Comparison of ENCODE assay signal across 12 cellular contexts in the genomic region with DNA sequence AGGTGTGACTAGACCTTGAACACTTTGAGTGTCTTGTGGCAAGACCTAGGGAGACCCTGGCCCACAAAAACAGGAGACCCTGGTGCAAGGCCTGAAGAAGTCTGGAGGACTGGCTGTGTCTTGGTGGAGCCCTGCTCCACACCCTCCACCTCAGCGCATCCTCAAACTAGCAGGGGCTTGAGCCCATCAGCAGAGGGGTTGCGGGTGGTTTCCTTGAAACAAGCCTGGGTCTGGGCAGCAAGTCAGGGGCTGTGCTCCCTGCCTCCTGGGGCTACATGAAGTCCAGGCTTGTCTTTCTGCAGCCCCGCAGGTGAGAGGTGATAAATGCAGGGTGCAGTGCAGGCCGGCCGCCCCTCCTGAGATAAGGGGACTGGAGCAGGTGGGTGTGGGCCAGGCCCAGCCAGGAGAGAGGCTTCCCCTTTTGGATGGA. TPM values are rescaled to one million over a fixed set of nuclear protein-coding genes. Genes with fewer than 3 reads are reported as not detected.
DNase-seq lines count a peak whose midpoint lies in the region; ATAC-seq and TF ChIP-seq lines count a peak whose summit lies in the region.
"Had no signal": no experiment of that assay in that cellular context is flagged by ENCODE, and none has a peak within 500 bp of the region (broad histone marks: within the 10 kb centered on the region; RNA-seq: fewer than 3 reads in every experiment).

No MANE protein-coding gene starts in this region.

- H3K4me1 Mint-ChIP-seq in activated CD4-positive, alpha-beta T cell treated with anti-CD3 and anti-CD28 coated beads, Interleukin-2, amount 10 ng/mL, durations not matched to agents 24 days and 14 days = peaks cover 4% of the 10 kb centered on the region
- peaks cover 2% of the 10 kb centered on the region for H3K4me1 Mint-ChIP-seq in activated CD4-positive, alpha-beta T cell treated with anti-CD3 and anti-CD28 coated beads for 36 hours
- H3K4me1 Mint-ChIP-seq in naive B cell = peaks cover 4 to 20% (median 15%) of the 10 kb centered on the region in 3 donors

- H3K27me3 ChIP-seq in breast epithelium = no peaks in the 10 kb centered on the region
- no peaks in the 10 kb centered on the region for H3K27me3 ChIP-seq in subcutaneous abdominal adipose tissue (ENCODE audit: control insufficient read depth in 5 of 5, insufficient read depth in 4 of 5, low read length in 5 of 5)
- H3K27me3 ChIP-seq: ascending aorta had no signal

- TF ChIP-seq POLR2A in breast epithelium (IDR thresholded peaks at IDR 0.05) = no peak

- H3K27ac Mint-ChIP-seq in activated CD4-positive, alpha-beta T cell treated with anti-CD3 and anti-CD28 coated beads, Interleukin-2, amount 10 ng/mL, durations not matched to agents 24 days and 14 days = no peak overlapping the region
- no peak overlapping the region for H3K27ac Mint-ChIP-seq in activated CD4-positive, alpha-beta T cell treated with anti-CD3 and anti-CD28 coated beads for 36 hours
- H3K27ac Mint-ChIP-seq in naive B cell = peak overlapping the region in 1 of 6 donors; percentile 56

- H3K27ac ChIP-seq in breast epithelium (peak overlapping the region in 1 of 2 donors; percentile 11), subcutaneous abdominal adipose tissue (ENCODE audit: low read depth, low read length) (no peak overlapping the region)
- H3K27ac ChIP-seq: A549, ascending aorta had no signal

- peaks cover 38% of the 10 kb centered on the region for H3K27me3 Mint-ChIP-seq in activated CD4-positive, alpha-beta T cell treated with anti-CD3 and anti-CD28 coated beads, Interleukin-2, amount 10 ng/mL, durations not matched to agents 24 days and 14 days
- H3K27me3 Mint-ChIP-seq in activated CD4-positive, alpha-beta T cell treated with anti-CD3 and anti-CD28 coated beads for 36 hours = peaks cover 5% of the 10 kb centered on the region
- peaks cover 15 to 32% (median 21%) of the 10 kb centered on the region in 3 donors for H3K27me3 Mint-ChIP-seq in naive B cell

- H3K4me1 ChIP-seq in breast epithelium = peaks cover 0 to 7% of the 10 kb centered on the region in 2 donors
- peaks cover 0 to 51% (median 45%) of the 10 kb centered on the region in 5 donors for H3K4me1 ChIP-seq in subcutaneous abdominal adipose tissue (ENCODE audit: control insufficient read depth in 5 of 5, insufficient read depth in 5 of 5, low read length in 5 of 5)

- TF ChIP-seq CTCF in breast epithelium (IDR thresholded peaks at IDR 0.05) = no peak
- no peak for TF ChIP-seq CTCF in omental fat pad (IDR thresholded peaks at IDR 0.05)

- no peak for DNase-seq in activated CD4-positive, alpha-beta T cell treated with anti-CD3 and anti-CD28 coated beads, Interleukin-2, amount 10 ng/mL, durations not matched to agents 24 days and 14 days
- no peak for DNase-seq in activated CD4-positive, alpha-beta T cell treated with anti-CD3 and anti-CD28 coated beads for 36 hours
- DNase-seq in breast epithelium (ENCODE audit: low spot score in 2 of 2) (no peak), naive B cell (no peak), NCI-H1930 (lab: John Stamatoyannopoulos, UW) (no peak), SW480 (ENCODE audit: low spot score) (no peak), omental fat pad (ENCODE audit: low spot score) (no peak)
- DNase-seq: DND-41; NK-92 treated with Interleukin-12 subunit alpha and Interleukin-12 subunit beta, amount 100 ng/mL, for 24 hours had no signal

- H3K9me3 Mint-ChIP-seq in activated CD4-positive, alpha-beta T cell treated with anti-CD3 and anti-CD28 coated beads, Interleukin-2, amount 10 ng/mL, durations not matched to agents 24 days and 14 days = no peaks in the 10 kb centered on the region
- H3K9me3 Mint-ChIP-seq in activated CD4-positive, alpha-beta T cell treated with anti-CD3 and anti-CD28 coated beads for 36 hours (ENCODE audit: low read depth) = no peaks in the 10 kb centered on the region
- no peaks in the 10 kb centered on the region for H3K9me3 Mint-ChIP-seq in naive B cell

- H3K36me3 ChIP-seq in breast epithelium = no peaks in the 10 kb centered on the region
- H3K36me3 ChIP-seq in subcutaneous abdominal adipose tissue (ENCODE audit: control insufficient read depth in 5 of 5, insufficient read depth in 5 of 5, low read length in 5 of 5) = peaks cover 0 to 16% (median 9%) of the 10 kb centered on the region in 5 donors

- intact Hi-C loops in activated CD4-positive, alpha-beta T cell treated with anti-CD3 and anti-CD28 coated beads, Interleukin-2, amount 10 ng/mL, durations not matched to agents 24 days and 14 days (cut with micrococcal nuclease) = loop anchor here (10.0 kb wide), 2 partner anchors 178 to 618 kb away; no protein-coding TSS in a partner anchor
- intact Hi-C loops in activated CD4-positive, alpha-beta T cell treated with anti-CD3 and anti-CD28 coated beads for 36 hours (cut with DNase I, micrococcal nuclease) = no loop called here
- intact Hi-C loops in breast epithelium (cut with DNase I; ENCODE audit: low total_unique reads) = loop anchor here (10.0 kb wide), 1 partner anchor 178 kb away; no protein-coding TSS in a partner anchor

- POLR2A ChIA-PET in activated CD4-positive, alpha-beta T cell treated with anti-CD3 and anti-CD28 coated beads for 36 hours (lab: Charles Lee) = no interaction called here

- H3K9me3 ChIP-seq in breast epithelium = peaks cover 0 to under 1% of the 10 kb centered on the region in 2 donors
- peaks cover 0 to 9% (median 7%) of the 10 kb centered on the region in 5 donors for H3K9me3 ChIP-seq in subcutaneous abdominal adipose tissue (ENCODE audit: control insufficient read depth in 5 of 5, low read length in 5 of 5)
- H3K9me3 ChIP-seq: A549, ascending aorta had no signal

- ATAC-seq in activated CD4-positive, alpha-beta T cell treated with anti-CD3 and anti-CD28 coated beads for 36 hours = no peak
- ATAC-seq in naive B cell (ENCODE audit: low read depth in 2 of 2) = no peak
- no peak for ATAC-seq in omental fat pad (ENCODE audit: low FRiP score)
- ATAC-seq: A549 had no signal

- H3K4me3 Mint-ChIP-seq in activated CD4-positive, alpha-beta T cell treated with anti-CD3 and anti-CD28 coated beads, Interleukin-2, amount 10 ng/mL, durations not matched to agents 24 days and 14 days = peak overlapping the region; percentile 56
- no peak overlapping the region for H3K4me3 Mint-ChIP-seq in activated CD4-positive, alpha-beta T cell treated with anti-CD3 and anti-CD28 coated beads for 36 hours
- peak overlapping the region; percentile 15 to 84 (median 78) for H3K4me3 Mint-ChIP-seq in naive B cell

- H3K9ac ChIP-seq in subcutaneous abdominal adipose tissue (ENCODE audit: low read length in 5 of 5) = peak overlapping the region in 1 of 5 donors; percentile 41

- H3K36me3 Mint-ChIP-seq in activated CD4-positive, alpha-beta T cell treated with anti-CD3 and anti-CD28 coated beads, Interleukin-2, amount 10 ng/mL, durations not matched to agents 24 days and 14 days (ENCODE audit: low read depth) = no peaks in the 10 kb centered on the region
- H3K36me3 Mint-ChIP-seq in activated CD4-positive, alpha-beta T cell treated with anti-CD3 and anti-CD28 coated beads for 36 hours (ENCODE audit: low read depth) = no peaks in the 10 kb centered on the region
- H3K36me3 Mint-ChIP-seq in naive B cell = no peaks in the 10 kb centered on the region

- H3K4me3 ChIP-seq in breast epithelium (peak overlapping the region; percentile 56 to 89 (median 70)), subcutaneous abdominal adipose tissue (ENCODE audit: low read depth in 1 of 5, low read length in 5 of 5) (peak overlapping the region; percentile 68 to 83 (median 74))
- H3K4me3 ChIP-seq: A549 had no signal

- CTCF ChIA-PET in activated CD4-positive, alpha-beta T cell treated with anti-CD3 and anti-CD28 coated beads for 36 hours (lab: Charles Lee) = interaction anchor here (1.3 to 6.4 kb wide), 2 partner anchors 10 to 350 kb away, joined by 4 to 25 read pairs; no protein-coding TSS in a partner anchor

RNA-seq across cellular contexts. Expression of gene CDKN1C, which starts 2.9 kb away (rescaled TPM):
- total RNA-seq in activated CD4-positive, alpha-beta T cell treated with anti-CD3 and anti-CD28 coated beads, Interleukin-2, amount 10 ng/mL, durations not matched to agents 24 days and 14 days = 1.8 and 2.0 TPM in 2 replicates
- under 1 TPM; 0.21 to 0.53 TPM for total RNA-seq in activated CD4-positive, alpha-beta T cell treated with anti-CD3 and anti-CD28 coated beads for 36 hours
- total RNA-seq in breast epithelium (100 to 1,000 TPM in 1 of 3 donors, 10 to 100 TPM in 2; 48.2 to 136 (median 88.8) TPM), omental fat pad (100 to 1,000 TPM; 111 to 314 (median 138) TPM)
- under 1 TPM in 1 of 6 donors, not detected in 5; 0.25 TPM for polyA plus RNA-seq in naive B cell (ENCODE audit: low read depth in 6 of 6)

RNA-seq across cellular contexts. Expression of gene PHLDA2, which starts 46.5 kb away (rescaled TPM):
- 25.5 and 26.7 TPM in 2 replicates for total RNA-seq in activated CD4-positive, alpha-beta T cell treated with anti-CD3 and anti-CD28 coated beads, Interleukin-2, amount 10 ng/mL, durations not matched to agents 24 days and 14 days
- total RNA-seq in activated CD4-positive, alpha-beta T cell treated with anti-CD3 and anti-CD28 coated beads for 36 hours = 1 to 10 TPM; 3.1 to 3.7 TPM
- 1 to 10 TPM in 2 of 3 donors, not detected in 1; 2.0 to 2.3 TPM for total RNA-seq in breast epithelium
- not detected for polyA plus RNA-seq in naive B cell (ENCODE audit: low read depth in 6 of 6)
- 10 to 100 TPM in 1 of 4 donors, 1 to 10 TPM in 2, not detected in 1; 3.8 to 10.2 (median 7.1) TPM for total RNA-seq in omental fat pad
- total RNA-seq: ascending aorta had no signal

Comparison
In these comparisons a context has a peak if more than half of its experiments do, and no peak if none do; other contexts are left out.
1. intact Hi-C loops: an anchor here in activated CD4-positive, alpha-beta T cell treated with anti-CD3 and anti-CD28 coated beads, Interleukin-2, amount 10 ng/mL, durations not matched to agents 24 days and 14 days (10.0 kb wide) and breast epithelium (10.0 kb wide); none called in activated CD4-positive, alpha-beta T cell treated with anti-CD3 and anti-CD28 coated beads for 36 hours.
2. RNA of gene CDKN1C, which starts 2.9 kb away (total RNA-seq): 111 to 314 TPM in omental fat pad and 48.2 to 136 TPM in breast epithelium; 1.8 to 2.0 TPM in activated CD4-positive, alpha-beta T cell treated with anti-CD3 and anti-CD28 coated beads, Interleukin-2, amount 10 ng/mL, durations not matched to agents 24 days and 14 days and 0.21 to 0.53 TPM in activated CD4-positive, alpha-beta T cell treated with anti-CD3 and anti-CD28 coated beads for 36 hours; every median in the first group is over 10 times any median in the second.